ENCODE assay signal across 23 cellular contexts in the genomic region with DNA sequence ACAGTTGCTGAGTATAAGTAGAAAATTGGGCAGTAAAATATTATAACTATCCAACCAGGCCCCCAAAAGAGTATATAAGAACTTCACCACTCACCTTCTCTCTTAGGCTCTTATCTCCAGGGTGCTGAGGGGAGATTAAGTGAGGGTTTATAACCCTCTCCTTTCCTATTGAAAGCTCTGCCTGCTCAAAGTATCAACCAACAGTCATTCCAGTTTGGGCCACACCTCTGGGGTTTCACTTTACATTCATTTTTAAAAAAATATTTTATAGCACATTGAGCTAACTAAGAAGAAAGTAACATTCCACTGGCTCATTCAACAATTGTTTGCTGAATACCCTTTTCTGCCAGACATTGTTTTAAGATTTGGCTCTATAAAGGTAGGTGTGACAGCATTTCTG. TPM values are rescaled to one million over a fixed set of nuclear protein-coding genes. Genes with fewer than 3 reads are reported as not detected.
DNase-seq lines count a peak whose midpoint lies in the region; ATAC-seq, FAIRE-seq and TF ChIP-seq lines count a peak whose summit lies in the region.
"Had no signal": no experiment of that assay in that cellular context is flagged by ENCODE, and none has a peak within 500 bp of the region (broad histone marks: within the 10 kb centered on the region; RNA-seq: fewer than 3 reads in every experiment).

No MANE protein-coding gene starts in this region.

- H4K20me1 ChIP-seq in PC-3 (ENCODE audit: low read length) (no peaks in the 10 kb centered on the region), K562 (replicated peaks; ENCODE audit: control insufficient read depth, insufficient read depth, low read length) (no peaks in the 10 kb centered on the region)
- H4K20me1 ChIP-seq: BLaER1 treated with 17β-estradiol and CSF1 and Interleukin-3, amounts not matched to agents 10 nM and 100 nM had no signal

- TF ChIP-seq EP300 in Ishikawa (IDR thresholded peaks at IDR 0.05; ENCODE audit: borderline replicate concordance) (no peak), K562 (IDR thresholded peaks at IDR 0.05; ENCODE audit: low read length) (no peak), suprapubic skin (IDR thresholded peaks at IDR 0.05) (no peak)

- no peaks in the 10 kb centered on the region for H3K9me3 ChIP-seq in PC-3 (ENCODE audit: low read length)
- no peaks in the 10 kb centered on the region for H3K9me3 ChIP-seq in K562 (replicated peaks; ENCODE audit: control insufficient read depth, insufficient read depth, low read depth, low read length)
- H3K9me3 ChIP-seq in small intestine (ENCODE audit: control insufficient read depth, low read depth) = no peaks in the 10 kb centered on the region
- no peaks in the 10 kb centered on the region for H3K9me3 ChIP-seq in suprapubic skin
- H3K9me3 ChIP-seq: A549, BE2C had no signal

- H3K36me3 ChIP-seq in PC-3 (ENCODE audit: low read depth, low read length) (no peaks in the 10 kb centered on the region), K562 (ENCODE audit: control insufficient read depth, insufficient read depth, low read length) (no peaks in the 10 kb centered on the region), small intestine (ENCODE audit: control insufficient read depth in 2 of 2, insufficient read depth in 2 of 2, low read length in 2 of 2) (no peaks in the 10 kb centered on the region), suprapubic skin (no peaks in the 10 kb centered on the region)
- H3K36me3 ChIP-seq: BE2C; BLaER1 treated with 17β-estradiol and CSF1 and Interleukin-3, amounts not matched to agents 10 nM and 100 nM had no signal

- FAIRE-seq in K562 (lab: Jason Lieb, UNC) (no peak), small intestine (lab: Jason Lieb, UNC) (no peak)
- FAIRE-seq: A549, GM12878 had no signal

- TF ChIP-seq RAD21 in Ishikawa (IDR thresholded peaks at IDR 0.05; ENCODE audit: low read depth) (no peak), K562 (CRISPR knock-in tag; conservative IDR thresholded peaks at IDR 0.05 in 1 of 2, IDR thresholded peaks at IDR 0.05 in 1 of 2) (no peak)

- CTCF ChIA-PET in PC-3 (lab: Charles Lee) = no interaction called here
- CTCF ChIA-PET in K562 (lab: Yijun Ruan, JAX; ENCODE audit: low intra/inter-chr PET ratio) = no interaction called here

- H3K27ac ChIP-seq in PC-3 (ENCODE audit: low read length) (no peak overlapping the region), K562 (ENCODE audit: extremely low read depth, low read depth, low read length) (no peak overlapping the region), small intestine (ENCODE audit: low read depth in 1 of 2, low read length in 1 of 2) (no peak overlapping the region), suprapubic skin (no peak overlapping the region)
- H3K27ac ChIP-seq: A549; BLaER1 treated with 17β-estradiol and CSF1 and Interleukin-3, amounts not matched to agents 10 nM and 100 nM had no signal

- TF ChIP-seq POLR2A in K562 (conservative IDR thresholded peaks at IDR 0.05) (no peak), suprapubic skin (IDR thresholded peaks at IDR 0.05) (no peak)

- TF ChIP-seq CTCF in PC-3 (conservative IDR thresholded peaks at IDR 0.05; ENCODE audit: low read depth, low read length) (no peak), K562 (IDR thresholded peaks at IDR 0.05 in 2 of 3, conservative IDR thresholded peaks at IDR 0.05 in 1 of 3; ENCODE audit: insufficient read depth in 2 of 3, low read depth in 1 of 3, low read length in 3 of 3) (no peak), suprapubic skin (IDR thresholded peaks at IDR 0.05) (no peak)

- POLR2A ChIA-PET in PC-3 (lab: Charles Lee; ENCODE audit: unreplicated experiment) = interaction anchor here (0.6 kb wide), 1 partner anchor 50 kb away, joined by 3 read pairs; no protein-coding TSS in a partner anchor
- POLR2A ChIA-PET in K562 (lab: Yijun Ruan, JAX) = no interaction called here

- no peaks in the 10 kb centered on the region for H3K27me3 ChIP-seq in PC-3 (ENCODE audit: low read length)
- peaks cover 0 to 7% of the 10 kb centered on the region in 2 experiments; a peak in 3 of 5 replicates for H3K27me3 ChIP-seq in K562 (ENCODE audit: control insufficient read depth in 2 of 2, insufficient read depth in 2 of 2, low read length in 2 of 2)
- no peaks in the 10 kb centered on the region for H3K27me3 ChIP-seq in small intestine (ENCODE audit: control insufficient read depth in 2 of 2, insufficient read depth in 2 of 2, low read length in 2 of 2)
- H3K27me3 ChIP-seq in suprapubic skin = no peaks in the 10 kb centered on the region
- H3K27me3 ChIP-seq: BE2C had no signal

- H3K4me3 ChIP-seq in PC-3 (ENCODE audit: low read length) (no peak overlapping the region), K562 (no peak overlapping the region), small intestine (ENCODE audit: low read depth in 1 of 2, low read length in 2 of 2) (no peak overlapping the region), suprapubic skin (no peak overlapping the region)
- H3K4me3 ChIP-seq: A549; BLaER1 treated with 17β-estradiol and CSF1 and Interleukin-3, amounts not matched to agents 10 nM and 100 nM; GM12878; GM23338 had no signal

- H2AFZ ChIP-seq in PC-3 (ENCODE audit: low read length) = no peak overlapping the region
- no peak overlapping the region for H2AFZ ChIP-seq in K562 (ENCODE audit: low read depth, low read length)
- H2AFZ ChIP-seq: GM23338 had no signal

- no peaks in the 10 kb centered on the region for H3K9me1 ChIP-seq in K562 (ENCODE audit: control insufficient read depth, insufficient read depth, low read length)

- peak; percentile 53; the same call in 1 of the 2 replicates for ATAC-seq in PC-3
- ATAC-seq in K562 = 0 out of 3 replicates have a peak, but pooled peaks have one; percentile 42
- ATAC-seq: A549, GM12878, GM23338, HCT116 had no signal

- in situ Hi-C loops in K562 (cut with MboI) = no loop called here

- H3F3A ChIP-seq in PC-3 (ENCODE audit: low read length, unreplicated experiment) = no peaks in the 10 kb centered on the region

- no peaks in the 10 kb centered on the region for H3K9me2 ChIP-seq in PC-3 (replicated peaks; ENCODE audit: low read length)

- DNase-seq in PC-3 (no peak), K562 (ENCODE audit: extremely low read depth in 1 of 4, low spot score in 3 of 4) (no peak), small intestine (peak; percentile 42), SIG-M5 treated with dmso at 0.1 percent for 504 hours (lab: John Stamatoyannopoulos, UW; ENCODE audit: unreplicated experiment) (no peak), NCI-H2081 treated with DMSO at 0.1 percent for 48 hours (lab: John Stamatoyannopoulos, UW) (no peak), suprapubic skin (ENCODE audit: low spot score in 2 of 2) (no peak)
- DNase-seq: 8988T; ACHN; AML-193; BE2C; CD4-positive, alpha-beta T cell; CD8-positive, alpha-beta memory T cell; DMS 273 treated with DMSO at 0.1 percent for 48 hours; DMS79; EL; GDM1; H9 had no signal

- intact Hi-C loops in PC-3 (cut with micrococcal nuclease) = no loop called here
- intact Hi-C loops in K562 (cut with micrococcal nuclease) = no loop called here

- H3K4me1 ChIP-seq in PC-3 (ENCODE audit: insufficient read depth, low read length) (peaks cover 5% of the 10 kb centered on the region; the same call in 1 of the 2 replicates), K562 (replicated peaks in 1 of 2; ENCODE audit: control insufficient read depth in 2 of 2, insufficient read depth in 2 of 2, low read length in 2 of 2) (no peaks in the 10 kb centered on the region; a peak in 2 of 5 replicates), small intestine (ENCODE audit: control insufficient read depth in 2 of 2, insufficient read depth in 1 of 2, low read depth in 1 of 2, low read length in 1 of 2) (peaks cover 0 to 3% of the 10 kb centered on the region in 2 donors), suprapubic skin (no peaks in the 10 kb centered on the region)
- H3K4me1 ChIP-seq: A549, BE2C had no signal

- BruUV-seq in PC-3 (replicated peaks; lab: Mats Ljungman, UMichigan) (no TSS peak), K562 (replicated peaks; lab: Mats Ljungman, UMichigan) (no TSS peak)

- H3K4me2 ChIP-seq in PC-3 (ENCODE audit: low read length) (no peak overlapping the region), K562 (ENCODE audit: insufficient read depth, low read length) (no peak overlapping the region)
- H3K4me2 ChIP-seq: A549; BLaER1 treated with 17β-estradiol and CSF1 and Interleukin-3, amounts not matched to agents 10 nM and 100 nM; GM23338 had no signal

- H3K79me2 ChIP-seq in PC-3 (ENCODE audit: low read length) (no peaks in the 10 kb centered on the region), K562 (ENCODE audit: control insufficient read depth, insufficient read depth, low read length) (no peaks in the 10 kb centered on the region)

- no peak overlapping the region for H3K9ac ChIP-seq in PC-3 (ENCODE audit: low read length)
- H3K9ac ChIP-seq in K562 (ENCODE audit: insufficient read depth in 1 of 2, low read depth in 2 of 2, low read length in 2 of 2) = no peak overlapping the region
- H3K9ac ChIP-seq: BLaER1 treated with 17β-estradiol and CSF1 and Interleukin-3, amounts not matched to agents 10 nM and 100 nM had no signal

TF ChIP-seq in Ishikawa, 13 proteins besides CTCF, POLR2A, EP300 and RAD21 (continues in another document):
- peak; percentile 19; the same call in 1 of the 2 replicates for TF ChIP-seq NFIC (IDR thresholded peaks at IDR 0.05)
- TF ChIP-seq CREB1 (IDR thresholded peaks at IDR 0.05; ENCODE audit: low read depth) = no peak

RNA-seq across cellular contexts. Expression of gene GSTA4, which starts 22.1 kb away (rescaled TPM):
- 10.1 and 20.9 TPM in 2 replicates for total RNA-seq in PC-3 (2014; rRNA removed)
- 0.67 and 2.1 TPM in 2 replicates for total RNA-seq in K562 (2011; cell fraction: chromatin; rRNA removed; ENCODE audit: low replicate concordance)
- total RNA-seq in K562 (2011; cell fraction: nucleolus; rRNA removed) = 0.17 and 1.1 TPM in 2 replicates
- 2.0 and 3.2 TPM in 2 replicates for total RNA-seq in K562 (2011; cell fraction: nucleoplasm; rRNA removed)
- 1.3 and 1.5 TPM in 2 replicates for total RNA-seq in K562 (2014; rRNA removed)
- total RNA-seq in K562 (2014; rRNA removed; fragmentation: Illumina TruSeq; extraction: Trizol) = 1.7 and 2.0 TPM in 2 replicates
- total RNA-seq in K562 (2015; rRNA removed; fragmentation: Illumina TruSeq; extraction: Trizol) = 0.98 and 1.7 TPM in 2 replicates
- 0.89 and 1.4 TPM in 2 replicates for total RNA-seq in K562 (2021)
- 3.1 and 3.4 TPM in 2 replicates for polyA plus RNA-seq in K562 (2011; rRNA removed)
- 0.75 and 2.1 TPM in 2 replicates for polyA plus RNA-seq in K562 (2011; cell fraction: cytosol; rRNA removed)
- 1.1 and 3.3 TPM in 2 replicates for polyA plus RNA-seq in K562 (2011; cell fraction: nucleus; rRNA removed)
- polyA plus RNA-seq in K562 (2012) = 1.6 and 1.8 TPM in 2 replicates
- polyA plus RNA-seq in K562 (2014; fragmentation: Illumina TruSeq; extraction: Trizol) = 2.4 and 2.8 TPM in 2 replicates
- polyA plus RNA-seq in K562 (2014; fragmentation: Nextera tagmentation; extraction: Ambion mirVana) = 1 to 10 TPM; 2.6 to 4.0 TPM
- 2.0 and 2.6 TPM in 2 replicates for polyA plus RNA-seq in K562 (2014; rRNA removed)
- 1.1 and 1.2 TPM in 2 replicates for polyA minus RNA-seq in K562 (2011; rRNA and poly(A)+ RNA removed)
- polyA minus RNA-seq in K562 (2011; cell fraction: cytosol; rRNA and poly(A)+ RNA removed) = 0.76 and 1.0 TPM in 2 replicates
- polyA minus RNA-seq in K562 (2011; cell fraction: nucleus; rRNA and poly(A)+ RNA removed) = 0.89 and 0.94 TPM in 2 replicates
- polyA plus RNA-seq in small intestine = 10 to 100 TPM; 11.3 to 24.2 (median 20.9) TPM
- 100 to 1,000 TPM; 108 to 164 (median 132) TPM for total RNA-seq in suprapubic skin
